8 cellular contexts compared by ENCODE assay signal in genomic region chr2:199955007-199955338, GRCh38. TPM values are rescaled to one million over a fixed set of nuclear protein-coding genes. Genes with fewer than 3 reads are reported as not detected.
DNase-seq lines count a peak whose midpoint lies in the region; ATAC-seq and TF ChIP-seq lines count a peak whose summit lies in the region.

No MANE protein-coding gene starts in this region.

- peak overlapping the region; percentile 100 for H3K4me3 Mint-ChIP-seq in osteocyte (ENCODE audit: unreplicated experiment)

- H3K9me3 ChIP-seq in SK-N-SH, result no peaks in the 10 kb centered on the region

- H3K36me3 Mint-ChIP-seq in osteocyte (ENCODE audit: unreplicated experiment), result peaks cover 14% of the 10 kb centered on the region

- ATAC-seq in GM19023 (IDR thresholded peaks at IDR 0.05; ENCODE audit: unreplicated experiment) (peak; percentile 45), HG03103 (IDR thresholded peaks at IDR 0.05; ENCODE audit: low read depth, unreplicated experiment) (peak; percentile 38), GM18519 (IDR thresholded peaks at IDR 0.05; ENCODE audit: low FRiP score, unreplicated experiment) (no peak)

- H3K4me3 ChIP-seq in SK-N-SH (ENCODE audit: low read depth in 2 of 2, low read length in 1 of 2) (peak overlapping the region; percentile 98 to 99), fibroblast of mammary gland (ENCODE audit: control insufficient read depth, low read depth, low read length) (peak overlapping the region; percentile 81)

- H3K27ac ChIP-seq in C4-2B, result peak overlapping the region; percentile 95
- H3K27ac ChIP-seq in SK-N-SH (ENCODE audit: low read depth in 2 of 2, low read length in 1 of 2), result peak overlapping the region; percentile 91 to 99

- H3K9me3 Mint-ChIP-seq in osteocyte (ENCODE audit: unreplicated experiment), result no peaks in the 10 kb centered on the region

- POLR2A ChIA-PET in SK-N-SH (lab: Yijun Ruan, JAX), result no interaction called here

- H3K27me3 ChIP-seq in SK-N-SH (ENCODE audit: insufficient read depth), result no peaks in the 10 kb centered on the region

- H2AFZ ChIP-seq in SK-N-SH (ENCODE audit: low read depth), result peak overlapping the region; percentile 88

- peaks cover 12 to 42% of the 10 kb centered on the region in 2 experiments for H3K36me3 ChIP-seq in SK-N-SH (replicated peaks in 1 of 2; ENCODE audit: control insufficient read depth in 1 of 2, insufficient read depth in 2 of 2, low read length in 1 of 2)

- no peaks in the 10 kb centered on the region for H4K20me1 ChIP-seq in SK-N-SH (ENCODE audit: insufficient read depth)

- CTCF ChIA-PET in SK-N-SH (lab: Yijun Ruan, JAX), result interaction anchor here (1.4 kb wide), 1 partner anchor 33 kb away, joined by 3 read pairs; no protein-coding TSS in a partner anchor

- no peak for TF ChIP-seq RAD21 in SK-N-SH (IDR thresholded peaks at IDR 0.05; ENCODE audit: low read length)

- H3K4me1 ChIP-seq in SK-N-SH (ENCODE audit: control insufficient read depth in 1 of 2, insufficient read depth in 2 of 2, low read depth in 1 of 2, low read length in 1 of 2), result peaks cover 0 to 8% of the 10 kb centered on the region in 2 experiments; a peak in 2 of 4 replicates

- no peak for DNase-seq in SK-N-SH
- no peak for DNase-seq in fibroblast of mammary gland (ENCODE audit: low read depth)
- DNase-seq in osteocyte (ENCODE audit: extremely low spot score, unreplicated experiment), result no peak
- DNase-seq in activated CD8-positive, alpha-beta memory T cell treated with anti-CD3 and anti-CD28 coated beads, Interleukin-2, amount 50 U/mL, for 4 hours, result no peak

- no peaks in the 10 kb centered on the region for H3K27me3 Mint-ChIP-seq in osteocyte (ENCODE audit: unreplicated experiment)

- peaks cover 90% of the 10 kb centered on the region for H3K79me2 ChIP-seq in SK-N-SH (ENCODE audit: insufficient read depth)

- peak overlapping the region; percentile 96 for H3K4me2 ChIP-seq in SK-N-SH

- H3K9ac ChIP-seq in SK-N-SH, result peak overlapping the region; percentile 90

- no peaks in the 10 kb centered on the region for H3K9me2 ChIP-seq in SK-N-SH

- TF ChIP-seq EP300 in SK-N-SH (IDR thresholded peaks at IDR 0.05; ENCODE audit: borderline replicate concordance in 1 of 2, low read depth in 1 of 2, low read length in 1 of 2), result no peak

- H3K4me1 Mint-ChIP-seq in osteocyte (ENCODE audit: unreplicated experiment), result peaks cover 40% of the 10 kb centered on the region

- peak overlapping the region; percentile 98 for H3K27ac Mint-ChIP-seq in osteocyte (ENCODE audit: unreplicated experiment)

- WGBS in SK-N-SH (ENCODE audit: low lambda C conversion rate), result 2% methylated on average over 12 of the region's 13 CpGs

- TF ChIP-seq CTCF in C4-2B (conservative IDR thresholded peaks at IDR 0.05) (no peak), SK-N-SH (IDR thresholded peaks at IDR 0.05) (no peak), fibroblast of mammary gland (conservative IDR thresholded peaks at IDR 0.05; ENCODE audit: control insufficient read depth, insufficient read depth, low read depth, low read length) (no peak), osteocyte (IDR thresholded peaks at IDR 0.05) (no peak)

- H3F3A ChIP-seq in SK-N-SH (replicated peaks; ENCODE audit: insufficient read depth), result peaks cover 11% of the 10 kb centered on the region

TF ChIP-seq in SK-N-SH, 30 proteins besides CTCF, POLR2A, EP300 and RAD21:
- no peak for TF ChIP-seq SIN3A (IDR thresholded peaks at IDR 0.05; ENCODE audit: borderline replicate concordance, low read depth, low read length)
- TF ChIP-seq MAX (IDR thresholded peaks at IDR 0.05; ENCODE audit: low read depth), result no peak
- TF ChIP-seq ZBTB33 (IDR thresholded peaks at IDR 0.05; ENCODE audit: borderline replicate concordance, low read depth), result no peak
- TF ChIP-seq USF1 (IDR thresholded peaks at IDR 0.05; ENCODE audit: borderline replicate concordance, low read depth), result no peak
- TF ChIP-seq SMC3 (IDR thresholded peaks at IDR 0.05; ENCODE audit: low read depth, low read length), result no peak
- no peak for TF ChIP-seq GABPA (IDR thresholded peaks at IDR 0.05; ENCODE audit: low read depth)
- no peak for TF ChIP-seq RXRA (IDR thresholded peaks at IDR 0.05; ENCODE audit: borderline replicate concordance, low read depth)
- TF ChIP-seq NFIC (IDR thresholded peaks at IDR 0.05; ENCODE audit: borderline replicate concordance), result no peak
- no peak for TF ChIP-seq GATA2 (CRISPR knock-in tag; IDR thresholded peaks at IDR 0.05)
- no peak for TF ChIP-seq TEAD4 (IDR thresholded peaks at IDR 0.05; ENCODE audit: borderline replicate concordance, insufficient read depth)
- no peak for TF ChIP-seq JUND (IDR thresholded peaks at IDR 0.05)

RNA-seq across cellular contexts. Expression of gene TYW5, which starts 0.3 kb away (rescaled TPM):
- 3.6 and 4.7 TPM in 2 replicates for polyA plus RNA-seq in SK-N-SH (2012; rRNA removed)
- 3.7 and 4.7 TPM in 2 replicates for polyA plus RNA-seq in SK-N-SH (2012; cell fraction: cytosol; rRNA removed)
- 5.6 and 12.3 TPM in 2 replicates for polyA plus RNA-seq in SK-N-SH (2012; cell fraction: nucleus; rRNA removed)
- total RNA-seq in osteocyte, result 7.4 and 7.9 TPM in 2 replicates

RNA-seq across cellular contexts. Expression of gene MAIP1, which starts 0.4 kb away (rescaled TPM):
- polyA plus RNA-seq in SK-N-SH (2012; rRNA removed), result 11.5 and 15.8 TPM in 2 replicates
- 12.1 and 15.1 TPM in 2 replicates for polyA plus RNA-seq in SK-N-SH (2012; cell fraction: cytosol; rRNA removed)
- polyA plus RNA-seq in SK-N-SH (2012; cell fraction: nucleus; rRNA removed), result 4.8 and 7.8 TPM in 2 replicates
- 12.0 and 13.8 TPM in 2 replicates for total RNA-seq in osteocyte

RNA-seq across cellular contexts. Expression of gene C2orf69, which starts 43.9 kb away (rescaled TPM):
- polyA plus RNA-seq in SK-N-SH (2012; rRNA removed), result 1.8 and 2.2 TPM in 2 replicates
- polyA plus RNA-seq in SK-N-SH (2012; cell fraction: cytosol; rRNA removed), result 3.0 and 3.5 TPM in 2 replicates
- polyA plus RNA-seq in SK-N-SH (2012; cell fraction: nucleus; rRNA removed), result 1.2 and 1.3 TPM in 2 replicates
- 8.8 and 9.3 TPM in 2 replicates for total RNA-seq in osteocyte
